In the genomic region with DNA sequence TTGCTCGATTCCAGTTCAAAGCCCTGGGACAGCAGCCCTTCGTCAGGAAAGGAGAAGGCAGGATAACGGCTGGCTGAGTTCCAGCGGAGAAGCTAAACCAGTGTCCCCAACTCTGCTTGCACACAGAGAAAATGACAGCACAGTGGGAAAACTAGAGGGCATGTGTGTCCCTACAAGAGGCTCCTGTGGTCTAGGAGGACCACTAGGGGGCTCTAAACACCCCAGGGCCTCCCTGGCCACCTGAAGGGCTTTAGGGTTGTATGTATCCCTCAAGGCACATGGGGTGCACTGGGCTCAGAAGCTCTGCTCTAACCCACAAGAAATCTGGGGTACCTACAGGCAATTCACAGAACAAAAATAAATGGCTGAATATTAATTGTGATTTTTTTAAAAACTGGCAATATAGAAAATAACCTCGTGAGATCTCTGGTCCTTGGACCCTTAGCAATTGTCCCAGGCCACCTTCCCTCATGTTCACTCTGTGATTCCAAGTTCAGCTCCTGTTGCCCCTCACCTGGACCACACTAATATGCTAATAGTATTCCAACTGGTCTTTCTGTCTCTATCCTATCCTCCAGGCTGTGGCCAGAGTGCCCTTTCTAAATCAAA, we compare ENCODE assay signal across 8 cellular contexts. TPM values are rescaled to one million over a fixed set of nuclear protein-coding genes. Genes with fewer than 3 reads are reported as not detected.
A peak's percentile ranks its signal among the peaks of the same experiment; 100 is the strongest.
DNase-seq lines count a peak whose midpoint lies in the region; ATAC-seq and TF ChIP-seq lines count a peak whose summit lies in the region.

No MANE protein-coding gene starts in this region.

- H3K14ac ChIP-seq in IMR-90 (replicated peaks; ENCODE audit: low read depth, low read length) = no peak overlapping the region

- H3K4me1 Mint-ChIP-seq in activated CD4-positive, alpha-beta T cell treated with anti-CD3 and anti-CD28 coated beads, Interleukin-2, amount 10 ng/mL, durations not matched to agents 7 days and 5 days = peaks cover 84% of the 10 kb centered on the region

- H3K4me1 ChIP-seq in IMR-90 (ENCODE audit: control insufficient read depth, insufficient read depth, low read length) (no peaks in the 10 kb centered on the region), gastroesophageal sphincter (peaks cover 0 to 16% (median 0%) of the 10 kb centered on the region in 3 donors), spleen (peaks cover 0 to 21% (median 2%) of the 10 kb centered on the region in 6 donors)

- no peak for TF ChIP-seq EP300 in gastroesophageal sphincter (IDR thresholded peaks at IDR 0.05)

- no peak overlapping the region for H2BK120ac ChIP-seq in IMR-90 (ENCODE audit: low read depth, low read length)

- H3K9me3 ChIP-seq in IMR-90 (ENCODE audit: control insufficient read depth, insufficient read depth, low read length) = no peaks in the 10 kb centered on the region
- no peaks in the 10 kb centered on the region for H3K9me3 ChIP-seq in gastroesophageal sphincter
- H3K9me3 ChIP-seq in spleen = no peaks in the 10 kb centered on the region

- TF ChIP-seq RAD21 in IMR-90 (IDR thresholded peaks at IDR 0.05; ENCODE audit: low read length) = peak; percentile 44

- 84% methylated on average over 3 of the region's 5 CpGs; no CpG with 5 or more reads in 1 of the 2 experiments for WGBS in IMR-90 (ENCODE audit: extremely low coverage in 2 of 2, insufficient read length in 1 of 2), 2 experiments
- 79 to 82% methylated on average over 4 to 5 of the region's 5 CpGs for WGBS in gastroesophageal sphincter (ENCODE audit: low coverage in 1 of 2), 2 donors
- 88 to 94% (median 93%) methylated on average over 5 of the region's 5 CpGs for WGBS in spleen, 5 donors

- TF ChIP-seq CTCF in IMR-90 (conservative IDR thresholded peaks at IDR 0.05; ENCODE audit: low read depth, low read length) (peak; percentile 57), gastroesophageal sphincter (IDR thresholded peaks at IDR 0.05) (peak; percentile 14 to 46 (median 26)), spleen (IDR thresholded peaks at IDR 0.05 in 8 of 11, conservative IDR thresholded peaks at IDR 0.05 in 3 of 11) (peak in 8 of 11 experiments; percentile 26 to 67 (median 52))

- intact Hi-C loops in Right ventricle myocardium inferior (cut with DNase I) (no loop called here), cardiac septum (cut with DNase I) (no loop called here), IMR-90 (cut with micrococcal nuclease) (no loop called here), spleen (cut with DNase I; ENCODE audit: low total_unique reads) (no loop called here)

- H3K27me3 ChIP-seq in IMR-90 (ENCODE audit: control insufficient read depth, insufficient read depth, low read length) = no peaks in the 10 kb centered on the region
- no peaks in the 10 kb centered on the region for H3K27me3 ChIP-seq in gastroesophageal sphincter
- H3K27me3 ChIP-seq in spleen (replicated peaks in 1 of 7) = no peaks in the 10 kb centered on the region

- TF ChIP-seq POLR2A in IMR-90 (IDR thresholded peaks at IDR 0.05; ENCODE audit: low read depth, low read length) (no peak), gastroesophageal sphincter (IDR thresholded peaks at IDR 0.05) (no peak), spleen (IDR thresholded peaks at IDR 0.05) (no peak)

- H3K18ac ChIP-seq in IMR-90 (ENCODE audit: low read depth, low read length) = no peak overlapping the region

- BruUV-seq in IMR-90 (replicated peaks; lab: Mats Ljungman, UMichigan) = no TSS peak

- dilution Hi-C loops in IMR-90 (cut with HindIII; ENCODE audit: low sequenced_read_pairs, unreplicated experiment) = no loop called here

- no peak overlapping the region for H2AFZ ChIP-seq in IMR-90 (replicated peaks; ENCODE audit: low read length, poor library complexity)

- no peak for ATAC-seq in Right ventricle myocardium inferior
- peak; percentile 70 for ATAC-seq in IMR-90 (ENCODE audit: low read depth)
- peak; percentile 56 for ATAC-seq in gastroesophageal sphincter
- no peak for ATAC-seq in GM21447 (IDR thresholded peaks at IDR 0.05; ENCODE audit: unreplicated experiment)

- H2BK20ac ChIP-seq in IMR-90 (ENCODE audit: low read depth, low read length) = no peak overlapping the region

- no peak overlapping the region for H4K8ac ChIP-seq in IMR-90 (ENCODE audit: low read depth in 2 of 2, low read length in 2 of 2)

- peaks cover 10 to 19% of the 10 kb centered on the region in 2 experiments for H3K79me1 ChIP-seq in IMR-90 (ENCODE audit: low read depth in 1 of 2, low read length in 2 of 2)

- H3K4me2 ChIP-seq in IMR-90 (ENCODE audit: low read depth, low read length) = no peak overlapping the region

- H3K56ac ChIP-seq in IMR-90 (ENCODE audit: extremely low read depth, insufficient read depth, low read length) = no peak overlapping the region

- peak; percentile 69 for DNase-seq in Right ventricle myocardium inferior (ENCODE audit: missing footprints)
- no peak for DNase-seq in cardiac septum (ENCODE audit: low spot score)
- DNase-seq in IMR-90 = peak; percentile 34
- DNase-seq in activated CD4-positive, alpha-beta T cell treated with anti-CD3 and anti-CD28 coated beads, Interleukin-2, amount 10 ng/mL, durations not matched to agents 7 days and 5 days = peak; percentile 49
- DNase-seq in spleen = no peak
- DNase-seq in NCI-H2029 (lab: John Stamatoyannopoulos, UW) = no peak

- H3K36me3 ChIP-seq in IMR-90 (ENCODE audit: control insufficient read depth, insufficient read depth, low read length) (peaks cover 62% of the 10 kb centered on the region), gastroesophageal sphincter (peaks cover 7 to 100% of the 10 kb centered on the region in 2 donors), spleen (peaks cover 13 to 100% (median 99%) of the 10 kb centered on the region in 6 donors)

- H3K27me3 Mint-ChIP-seq in activated CD4-positive, alpha-beta T cell treated with anti-CD3 and anti-CD28 coated beads, Interleukin-2, amount 10 ng/mL, durations not matched to agents 7 days and 5 days = no peaks in the 10 kb centered on the region

- H4K5ac ChIP-seq in IMR-90 (ENCODE audit: low read depth, low read length) = no peak overlapping the region

- H4K91ac ChIP-seq in IMR-90 (ENCODE audit: insufficient read depth, low read depth, low read length) = no peak overlapping the region

- POLR2A ChIA-PET in IMR-90 (lab: Charles Lee; ENCODE audit: unreplicated experiment) = no interaction called here
- POLR2A ChIA-PET in activated CD4-positive, alpha-beta T cell treated with anti-CD3 and anti-CD28 coated beads, Interleukin-2, amount 10 ng/mL, durations not matched to agents 7 days and 5 days (lab: Charles Lee) = no interaction called here

- 0 out of 2 replicates have a peak, but pooled peaks cover 4% of the 10 kb centered on the region for H4K20me1 ChIP-seq in IMR-90 (ENCODE audit: insufficient read depth, low read length)

- H3K27ac Mint-ChIP-seq in activated CD4-positive, alpha-beta T cell treated with anti-CD3 and anti-CD28 coated beads, Interleukin-2, amount 10 ng/mL, durations not matched to agents 7 days and 5 days = peak overlapping the region; percentile 71

- no peak overlapping the region for H2BK15ac ChIP-seq in IMR-90 (ENCODE audit: low read depth, low read length)

- H3K23ac ChIP-seq in IMR-90 (ENCODE audit: low read depth, low read length) = no peak overlapping the region

- peak overlapping the region; percentile 26 for H3K4me3 Mint-ChIP-seq in activated CD4-positive, alpha-beta T cell treated with anti-CD3 and anti-CD28 coated beads, Interleukin-2, amount 10 ng/mL, durations not matched to agents 7 days and 5 days

- H3K27ac ChIP-seq in IMR-90 (ENCODE audit: insufficient read depth, low read length) (no peak overlapping the region), gastroesophageal sphincter (peak overlapping the region in 2 of 4 donors; percentile 7 to 18), spleen (peak overlapping the region in 5 of 8 donors; percentile 7 to 59 (median 42))

- peaks cover 88% of the 10 kb centered on the region for H3K36me3 Mint-ChIP-seq in activated CD4-positive, alpha-beta T cell treated with anti-CD3 and anti-CD28 coated beads, Interleukin-2, amount 10 ng/mL, durations not matched to agents 7 days and 5 days (ENCODE audit: low read depth)

- H3K9me1 ChIP-seq in IMR-90 (ENCODE audit: insufficient read depth, low read length) = peaks cover 2% of the 10 kb centered on the region; the same call in 1 of the 2 replicates

- H2AK9ac ChIP-seq in IMR-90 (replicated peaks; ENCODE audit: low read depth, low read length, poor library complexity) = no peak overlapping the region

- no peak overlapping the region for H2BK5ac ChIP-seq in IMR-90 (ENCODE audit: low read depth, low read length, poor library complexity, severe bottlenecking)

- H3K9ac ChIP-seq in IMR-90 (ENCODE audit: low read depth, low read length) = no peak overlapping the region

- H2AK5ac ChIP-seq in IMR-90 (ENCODE audit: low read depth, low read length) = no peak overlapping the region

- H3K9me3 Mint-ChIP-seq in activated CD4-positive, alpha-beta T cell treated with anti-CD3 and anti-CD28 coated beads, Interleukin-2, amount 10 ng/mL, durations not matched to agents 7 days and 5 days = no peaks in the 10 kb centered on the region

- CTCF ChIA-PET in IMR-90 (lab: Yijun Ruan, JAX) = interaction anchor here (0.8 kb wide), 1 partner anchor 16 kb away, joined by 5 read pairs; no protein-coding TSS in a partner anchor
- CTCF ChIA-PET in activated CD4-positive, alpha-beta T cell treated with anti-CD3 and anti-CD28 coated beads, Interleukin-2, amount 10 ng/mL, durations not matched to agents 7 days and 5 days (lab: Charles Lee) = no interaction called here

- H3K4me3 ChIP-seq in IMR-90 (ENCODE audit: insufficient read depth, low read depth, low read length) (no peak overlapping the region), gastroesophageal sphincter (no peak overlapping the region), spleen (no peak overlapping the region)

- in situ Hi-C loops in IMR-90 (cut with MboI; ENCODE audit: low sequenced_read_pairs) = no loop called here

- H3K4ac ChIP-seq in IMR-90 (ENCODE audit: low read depth, low read length) = no peak overlapping the region

TF ChIP-seq in IMR-90, 13 proteins besides CTCF, POLR2A, EP300 and RAD21 (continues in another document):
- peak; percentile 47 for TF ChIP-seq SMC3 (IDR thresholded peaks at IDR 0.05; ENCODE audit: low read depth, low read length)

RNA-seq across cellular contexts. Expression of a gene that starts 17.5 kb away (rescaled TPM):
- total RNA-seq in Right ventricle myocardium inferior (35.5 TPM), cardiac septum (53.2 TPM), IMR-90 (2012; rRNA removed) (67.9 and 80.3 TPM in 2 replicates), gastroesophageal sphincter (10 to 100 TPM; 47.0 to 59.9 (median 53.5) TPM), spleen (100 to 1,000 TPM in 6 of 7 donors, 10 to 100 TPM in 1; 98.0 to 246 (median 171) TPM)
- polyA plus RNA-seq in IMR-90 (2012; rRNA removed) (42.6 and 43.2 TPM in 2 replicates), spleen (10 to 100 TPM; 19.5 to 61.4 (median 25.6) TPM)
- 17.3 and 19.3 TPM in 2 replicates for polyA plus RNA-seq in IMR-90 (2012; cell fraction: cytosol; rRNA removed)
- 17.0 and 40.3 TPM in 2 replicates for polyA plus RNA-seq in IMR-90 (2012; cell fraction: nucleus; rRNA removed; ENCODE audit: low replicate concordance)
- total RNA-seq in activated CD4-positive, alpha-beta T cell treated with anti-CD3 and anti-CD28 coated beads, Interleukin-2, amount 10 ng/mL, durations not matched to agents 7 days and 5 days = 100 to 1,000 TPM; 876 to 958 TPM

Comparison
In these comparisons a context has a peak if more than half of its experiments do, and no peak if none do; other contexts are left out.
1. DNase-seq: peak in Right ventricle myocardium inferior (single experiment), IMR-90 (single experiment) and activated CD4-positive, alpha-beta T cell treated with anti-CD3 and anti-CD28 coated beads, Interleukin-2, amount 10 ng/mL, durations not matched to agents 7 days and 5 days (single experiment); none in cardiac septum (single experiment), spleen (single experiment) and NCI-H2029 (single experiment).
2. ATAC-seq: peak in IMR-90 (single experiment) and gastroesophageal sphincter (single experiment); none in Right ventricle myocardium inferior (single experiment) and GM21447 (single experiment).
3. Peak in every context shown above with its lines, with median percentiles within 50 percentile points of each other: CTCF ChIP-seq.